In the genomic region with DNA sequence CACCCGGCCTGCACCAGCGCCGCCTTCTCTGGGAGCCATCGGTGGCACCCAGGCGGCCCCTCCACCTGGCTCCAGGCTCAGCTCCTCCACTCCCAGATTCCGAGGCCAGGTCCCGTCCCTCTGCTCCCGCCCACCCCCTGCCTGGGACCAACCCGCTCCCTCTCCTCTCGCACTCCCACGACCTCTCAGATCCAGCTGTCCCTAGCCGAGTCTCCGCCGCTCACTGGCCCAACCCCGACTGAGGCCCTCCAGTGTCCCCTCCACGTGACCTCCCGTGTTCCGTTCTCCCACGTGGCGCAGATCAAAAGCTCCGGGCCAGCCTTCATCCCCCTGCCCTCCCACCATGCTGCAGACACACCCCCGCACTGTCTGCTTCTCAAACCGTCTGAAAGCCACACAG, we compare ENCODE assay signal across 26 cellular contexts. TPM values are rescaled to one million over a fixed set of nuclear protein-coding genes. Genes with fewer than 3 reads are reported as not detected.
"Had no signal": no experiment of that assay in that cellular context is flagged by ENCODE, and none has a peak within 500 bp of the region (broad histone marks: within the 10 kb centered on the region; RNA-seq: fewer than 3 reads in every experiment).

No MANE protein-coding gene starts in this region.

- H3K27me3 ChIP-seq: tibial nerve, uterus had no signal

- H3K4me1 ChIP-seq: esophagus squamous epithelium, heart right ventricle, left lung, psoas muscle, spleen, tibial nerve, upper lobe of right lung, uterus had no signal

- H3K36me3 Mint-ChIP-seq: naive thymus-derived CD8-positive, alpha-beta T cell; stimulated activated naive B cell treated with anti-CD40 and anti-IgM and Interleukin-4, amounts not matched to agents 10 μg/mL and 1 μg/mL and 100 μg/mL, for 72 hours had no signal

- H3K4me3 ChIP-seq: esophagus squamous epithelium, heart right ventricle, left lung, psoas muscle, skin epidermis, spleen, thoracic aorta, tibial nerve, upper lobe of right lung, uterus had no signal

- H3K9me3 ChIP-seq: esophagus squamous epithelium, psoas muscle, thoracic aorta, tibial nerve, upper lobe of right lung, uterus had no signal

- H3K36me3 ChIP-seq: esophagus squamous epithelium, heart right ventricle, left lung, spleen, thoracic aorta, tibial nerve, upper lobe of right lung, uterus had no signal

- H3K4me1 Mint-ChIP-seq: central memory CD8-positive, alpha-beta T cell; stimulated activated naive B cell treated with anti-CD40 and anti-IgM and Interleukin-4, amounts not matched to agents 10 μg/mL and 1 μg/mL and 100 μg/mL, for 72 hours had no signal

- H3K27ac Mint-ChIP-seq: effector memory CD8-positive, alpha-beta T cell; stimulated activated naive B cell treated with anti-CD40 and anti-IgM and Interleukin-4, amounts not matched to agents 10 μg/mL and 1 μg/mL and 100 μg/mL, for 72 hours; stimulated activated naive CD8-positive, alpha-beta T cell treated with anti-CD3 and anti-CD28 coated beads, Interleukin-15, Interleukin-2, amounts not matched to agents 100 ng/mL and 50 ng/mL, for 24 hours had no signal

- DNase-seq: cortex of kidney; effector memory CD8-positive, alpha-beta T cell; erythroblast; esophagus squamous epithelium; foreskin melanocyte; glutamatergic neuron; heart right ventricle; hypothalamus; left lung; mammary epithelial cell; naive thymus-derived CD8-positive, alpha-beta T cell; psoas muscle; right cardiac atrium; spleen; stimulated activated naive B cell treated with anti-CD40 and anti-IgM and Interleukin-4, amounts not matched to agents 10 μg/mL and 1 μg/mL and 100 μg/mL, for 72 hours; upper lobe of right lung; uterus had no signal

- H3K4me3 Mint-ChIP-seq: central memory CD8-positive, alpha-beta T cell; effector memory CD8-positive, alpha-beta T cell; naive thymus-derived CD8-positive, alpha-beta T cell; stimulated activated naive B cell treated with anti-CD40 and anti-IgM and Interleukin-4, amounts not matched to agents 10 μg/mL and 1 μg/mL and 100 μg/mL, for 72 hours; stimulated activated naive CD8-positive, alpha-beta T cell treated with anti-CD3 and anti-CD28 coated beads, Interleukin-15, Interleukin-2, amounts not matched to agents 100 ng/mL and 50 ng/mL, for 24 hours had no signal

- H3K27ac ChIP-seq: esophagus squamous epithelium, heart right ventricle, left lung, psoas muscle, skin epidermis, spleen, thoracic aorta, tibial nerve, upper lobe of right lung, uterus had no signal

RNA-seq across cellular contexts. Expression of a gene that starts 14.4 kb away (rescaled TPM):
- total RNA-seq: dermis microvascular lymphatic vessel endothelial cell; esophagus squamous epithelium; left lung; mammary epithelial cell; mesenteric fat pad; myocyte; naive thymus-derived CD8-positive, alpha-beta T cell; osteoblast; spleen; thoracic aorta; tibial nerve; upper lobe of right lung had no signal
